Comparison of ENCODE assay signal across 1 cellular context in genomic region chr6:43575772-43576551, GRCh38.
TF ChIP-seq lines count a peak whose summit lies in the region.

POLH (plus strand) TSS chr6:43576185; CDS start chr6:43582320, 6,135 bp downstream.
XPO5 (minus strand) TSS chr6:43576038; CDS start chr6:43575864, 174 bp downstream.

TF ChIP-seq in GM12878, 131 proteins besides CTCF, POLR2A, EP300 and RAD21 (continued from another document and continues in another):
- TF ChIP-seq RUNX3 (IDR thresholded peaks at IDR 0.05; ENCODE audit: low read length) (peak; percentile 62; the same call in 1 of the 2 replicates), LARP7 (IDR thresholded peaks at IDR 0.05) (peak; percentile 76), KLF5 (IDR thresholded peaks at IDR 0.05; ENCODE audit: partially characterized antibody) (no peak), PBX3 (IDR thresholded peaks at IDR 0.05; ENCODE audit: insufficient replicate concordance, low read depth, low read length) (peak; percentile 32), TCF3 (IDR thresholded peaks at IDR 0.05; ENCODE audit: borderline replicate concordance, insufficient read depth, low read depth, low read length) (peak; percentile 71; the same call in 1 of the 2 replicates), CHD2 (IDR thresholded peaks at IDR 0.05; ENCODE audit: borderline replicate concordance, low read depth, low read length) (peak; percentile 25; the same call in 1 of the 2 replicates), CBFB (IDR thresholded peaks at IDR 0.05; ENCODE audit: low read depth) (peak; percentile 75; the same call in 1 of the 2 replicates), ZBTB40 (IDR thresholded peaks at IDR 0.05; ENCODE audit: borderline replicate concordance) (peak; percentile 13; the same call in 1 of the 2 replicates), HDAC6 (IDR thresholded peaks at IDR 0.05; ENCODE audit: unreplicated experiment) (no peak), ZNF384 (IDR thresholded peaks at IDR 0.05; ENCODE audit: borderline replicate concordance, low read depth, low read length) (no peak), RB1 (IDR thresholded peaks at IDR 0.05; ENCODE audit: borderline replicate concordance) (peak; percentile 77), NFIC (IDR thresholded peaks at IDR 0.05; ENCODE audit: low read depth, low read length) (no peak), YY1 (IDR thresholded peaks at IDR 0.05; ENCODE audit: low read depth, low read length) (peak; percentile 79; the same call in 1 of the 2 replicates), PAX5 (IDR thresholded peaks at IDR 0.05; ENCODE audit: borderline replicate concordance, low read depth, low read length) (peak; percentile 43; the same call in 1 of the 2 replicates), ZZZ3 (IDR thresholded peaks at IDR 0.05; ENCODE audit: control insufficient read depth, insufficient read length, low read depth) (no peak), ZNF687 (IDR thresholded peaks at IDR 0.05) (peak; percentile 86), ZNF274 (IDR thresholded peaks at IDR 0.05; ENCODE audit: insufficient read depth, insufficient read length) (no peak), ASH2L (IDR thresholded peaks at IDR 0.05; ENCODE audit: borderline replicate concordance, low read depth) (no peak), RCOR1 (conservative IDR thresholded peaks at IDR 0.05; ENCODE audit: low read depth, low read length) (no peak), ZSCAN29 (IDR thresholded peaks at IDR 0.05) (no peak), JUND (IDR thresholded peaks at IDR 0.05; ENCODE audit: low read depth, low read length) (0 out of 2 replicates have a peak, but pooled peaks have one; percentile 2), E2F4 (IDR thresholded peaks at IDR 0.05; ENCODE audit: low read depth, low read length) (0 out of 2 replicates have a peak, but pooled peaks have one; percentile 22), HDGF (IDR thresholded peaks at IDR 0.05) (no peak), NRF1 (conservative IDR thresholded peaks at IDR 0.05; ENCODE audit: low read depth, low read length) (peak; percentile 98), E4F1 (IDR thresholded peaks at IDR 0.05; ENCODE audit: borderline replicate concordance, partially characterized antibody) (peak; percentile 40), MAX (IDR thresholded peaks at IDR 0.05; ENCODE audit: low read depth, low read length) (peak; percentile 74), BCL3 (IDR thresholded peaks at IDR 0.05; ENCODE audit: borderline replicate concordance, insufficient read depth, low read depth, low read length, poor library complexity, severe bottlenecking) (no peak), NFYA (IDR thresholded peaks at IDR 0.05; ENCODE audit: borderline replicate concordance, low read depth, low read length) (no peak), HCFC1 (IDR thresholded peaks at IDR 0.05; ENCODE audit: low read length) (peak; percentile 48), TAF1 (IDR thresholded peaks at IDR 0.05; ENCODE audit: borderline replicate concordance, low read depth, low read length) (peak; percentile 99), E2F8 (IDR thresholded peaks at IDR 0.05; ENCODE audit: low read depth, partially characterized antibody) (no peak), MYC (IDR thresholded peaks at IDR 0.05; ENCODE audit: insufficient read depth, insufficient read length, insufficient replicate concordance, low read length, severe bottlenecking) (peak; percentile 78), ZBED1 (IDR thresholded peaks at IDR 0.05; ENCODE audit: borderline replicate concordance) (no peak), RELA (IDR thresholded peaks at IDR 0.05; ENCODE audit: borderline replicate concordance, partially characterized antibody) (peak; percentile 35), BMI1 (IDR thresholded peaks at IDR 0.05; ENCODE audit: borderline replicate concordance) (no peak), SKIL (IDR thresholded peaks at IDR 0.05; ENCODE audit: low read depth, poor library complexity, severe bottlenecking) (peak; percentile 58), RBBP5 (conservative IDR thresholded peaks at IDR 0.05) (no peak), FOXK2 (IDR thresholded peaks at IDR 0.05) (no peak), MYB (IDR thresholded peaks at IDR 0.05; ENCODE audit: borderline replicate concordance, low read depth, low read length) (peak; percentile 92), ZNF207 (IDR thresholded peaks at IDR 0.05; ENCODE audit: borderline replicate concordance) (0 out of 2 replicates have a peak, but pooled peaks have one; percentile 51), EED (IDR thresholded peaks at IDR 0.05; ENCODE audit: low read depth) (0 out of 2 replicates have a peak, but pooled peaks have one; percentile 19)
